ENCODE assay signal across 19 cellular contexts in the genomic region with DNA sequence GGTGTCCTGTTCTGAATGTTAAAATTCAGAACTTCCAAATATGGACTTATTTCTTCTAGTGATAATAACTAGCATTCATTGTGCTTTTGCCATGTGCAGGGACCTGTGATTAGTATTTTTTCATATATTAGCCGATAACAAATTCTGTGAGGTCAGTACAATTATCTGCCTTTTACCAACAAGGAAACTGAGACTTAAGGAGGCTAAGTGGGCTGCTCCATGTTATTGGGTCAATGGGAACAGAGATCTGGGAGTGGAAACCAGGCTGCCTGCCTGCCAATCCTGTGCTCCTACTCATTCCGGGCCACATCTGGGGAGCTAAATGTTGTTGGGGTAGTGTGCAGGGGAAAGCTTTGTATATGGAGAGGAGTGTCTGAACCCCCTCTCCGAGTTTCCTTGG. TPM values are rescaled to one million over a fixed set of nuclear protein-coding genes. Genes with fewer than 3 reads are reported as not detected.
DNase-seq lines count a peak whose midpoint lies in the region; ATAC-seq and TF ChIP-seq lines count a peak whose summit lies in the region.
"Had no signal": no experiment of that assay in that cellular context is flagged by ENCODE, and none has a peak within 500 bp of the region (broad histone marks: within the 10 kb centered on the region; RNA-seq: fewer than 3 reads in every experiment).

No MANE protein-coding gene starts in this region.

- H3K4me3 Mint-ChIP-seq in activated naive CD4-positive, alpha-beta T cell treated with anti-CD3 and anti-CD28 coated beads for 36 hours = no peak overlapping the region
- no peak overlapping the region for H3K4me3 Mint-ChIP-seq in activated naive CD4-positive, alpha-beta T cell treated with anti-CD3 and anti-CD28 coated beads, Interleukin-2, amount 10 ng/mL, durations not matched to agents 7 days and 5 days
- no peak overlapping the region for H3K4me3 Mint-ChIP-seq in stimulated activated naive CD8-positive, alpha-beta T cell treated with anti-CD3 and anti-CD28 coated beads, Interleukin-15, Interleukin-2, amounts not matched to agents 100 ng/mL and 50 ng/mL, for 24 hours
- H3K4me3 Mint-ChIP-seq in neural crest cell = peak overlapping the region; percentile 56
- H3K4me3 Mint-ChIP-seq: B cell; CD8-positive, alpha-beta T cell; GM23338; H9 had no signal

- no peaks in the 10 kb centered on the region for H3K9me3 Mint-ChIP-seq in activated naive CD4-positive, alpha-beta T cell treated with anti-CD3 and anti-CD28 coated beads for 36 hours
- no peaks in the 10 kb centered on the region for H3K9me3 Mint-ChIP-seq in activated naive CD4-positive, alpha-beta T cell treated with anti-CD3 and anti-CD28 coated beads, Interleukin-2, amount 10 ng/mL, durations not matched to agents 7 days and 5 days
- H3K9me3 Mint-ChIP-seq in stimulated activated naive CD8-positive, alpha-beta T cell treated with anti-CD3 and anti-CD28 coated beads, Interleukin-15, Interleukin-2, amounts not matched to agents 100 ng/mL and 50 ng/mL, for 24 hours = no peaks in the 10 kb centered on the region
- H3K9me3 Mint-ChIP-seq in neural crest cell = no peaks in the 10 kb centered on the region
- H3K9me3 Mint-ChIP-seq: CD4-positive, CD25-positive, alpha-beta regulatory T cell; CD8-positive, alpha-beta T cell; GM23338; H9 had no signal

- ATAC-seq in stimulated activated naive CD8-positive, alpha-beta T cell treated with anti-CD3 and anti-CD28 coated beads, Interleukin-15, Interleukin-2, amounts not matched to agents 100 U/mL and 50 U/mL, for 24 hours = no peak
- ATAC-seq in HG03432 (IDR thresholded peaks at IDR 0.05; ENCODE audit: unreplicated experiment) (no peak), HG03565 (IDR thresholded peaks at IDR 0.05; ENCODE audit: unreplicated experiment) (no peak)
- ATAC-seq: CD8-positive, alpha-beta T cell; GM23338; HCT116 had no signal

- peaks cover 45% of the 10 kb centered on the region for H3K4me1 Mint-ChIP-seq in activated naive CD4-positive, alpha-beta T cell treated with anti-CD3 and anti-CD28 coated beads for 36 hours (ENCODE audit: low read depth)
- peaks cover 51% of the 10 kb centered on the region for H3K4me1 Mint-ChIP-seq in activated naive CD4-positive, alpha-beta T cell treated with anti-CD3 and anti-CD28 coated beads, Interleukin-2, amount 10 ng/mL, durations not matched to agents 7 days and 5 days
- H3K4me1 Mint-ChIP-seq in stimulated activated naive CD8-positive, alpha-beta T cell treated with anti-CD3 and anti-CD28 coated beads, Interleukin-15, Interleukin-2, amounts not matched to agents 100 ng/mL and 50 ng/mL, for 24 hours (ENCODE audit: low read depth) = peaks cover 52% of the 10 kb centered on the region
- peaks cover 31% of the 10 kb centered on the region for H3K4me1 Mint-ChIP-seq in neural crest cell

- intact Hi-C loops in activated naive CD4-positive, alpha-beta T cell treated with anti-CD3 and anti-CD28 coated beads for 36 hours (cut with micrococcal nuclease) = no loop called here

- TF ChIP-seq CTCF in neural crest cell (conservative IDR thresholded peaks at IDR 0.05) = no peak

- CTCF ChIA-PET in activated naive CD4-positive, alpha-beta T cell treated with anti-CD3 and anti-CD28 coated beads for 36 hours (lab: Charles Lee) = no interaction called here
- CTCF ChIA-PET in activated naive CD4-positive, alpha-beta T cell treated with anti-CD3 and anti-CD28 coated beads, Interleukin-2, amount 10 ng/mL, durations not matched to agents 7 days and 5 days (lab: Charles Lee) = no interaction called here

- DNase-seq in activated naive CD4-positive, alpha-beta T cell treated with anti-CD3 and anti-CD28 coated beads for 36 hours = no peak
- DNase-seq in activated naive CD4-positive, alpha-beta T cell treated with anti-CD3 and anti-CD28 coated beads, Interleukin-2, amount 10 ng/mL, durations not matched to agents 7 days and 5 days = no peak
- no peak for DNase-seq in stimulated activated naive CD8-positive, alpha-beta T cell treated with anti-CD3 and anti-CD28 coated beads, Interleukin-15, Interleukin-2, amounts not matched to agents 100 U/mL and 50 U/mL, for 24 hours
- no peak for DNase-seq in neural crest cell (ENCODE audit: low read depth, low spot score)
- DNase-seq: CD4-positive, CD25-positive, alpha-beta regulatory T cell; CD8-positive, alpha-beta T cell; DMS153; DMS79; EL; GDM1; H9 had no signal

- H3K27ac Mint-ChIP-seq in activated naive CD4-positive, alpha-beta T cell treated with anti-CD3 and anti-CD28 coated beads for 36 hours = peak overlapping the region; percentile 2
- H3K27ac Mint-ChIP-seq in activated naive CD4-positive, alpha-beta T cell treated with anti-CD3 and anti-CD28 coated beads, Interleukin-2, amount 10 ng/mL, durations not matched to agents 7 days and 5 days = no peak overlapping the region
- H3K27ac Mint-ChIP-seq in stimulated activated naive CD8-positive, alpha-beta T cell treated with anti-CD3 and anti-CD28 coated beads, Interleukin-15, Interleukin-2, amounts not matched to agents 100 ng/mL and 50 ng/mL, for 24 hours = peak overlapping the region; percentile 31
- H3K27ac Mint-ChIP-seq in neural crest cell (ENCODE audit: unreplicated experiment) = peak overlapping the region; percentile 47
- H3K27ac Mint-ChIP-seq: B cell; CD8-positive, alpha-beta T cell; GM23338 had no signal

- H3K27me3 Mint-ChIP-seq in activated naive CD4-positive, alpha-beta T cell treated with anti-CD3 and anti-CD28 coated beads for 36 hours (ENCODE audit: low read depth) = no peaks in the 10 kb centered on the region
- no peaks in the 10 kb centered on the region for H3K27me3 Mint-ChIP-seq in activated naive CD4-positive, alpha-beta T cell treated with anti-CD3 and anti-CD28 coated beads, Interleukin-2, amount 10 ng/mL, durations not matched to agents 7 days and 5 days
- H3K27me3 Mint-ChIP-seq in stimulated activated naive CD8-positive, alpha-beta T cell treated with anti-CD3 and anti-CD28 coated beads, Interleukin-15, Interleukin-2, amounts not matched to agents 100 ng/mL and 50 ng/mL, for 24 hours = no peaks in the 10 kb centered on the region
- no peaks in the 10 kb centered on the region for H3K27me3 Mint-ChIP-seq in neural crest cell (ENCODE audit: low read depth)
- H3K27me3 Mint-ChIP-seq: B cell; CD4-positive, CD25-positive, alpha-beta regulatory T cell had no signal

- H3K36me3 Mint-ChIP-seq in activated naive CD4-positive, alpha-beta T cell treated with anti-CD3 and anti-CD28 coated beads for 36 hours (ENCODE audit: low read depth) = peaks cover 19% of the 10 kb centered on the region
- peaks cover 26% of the 10 kb centered on the region for H3K36me3 Mint-ChIP-seq in activated naive CD4-positive, alpha-beta T cell treated with anti-CD3 and anti-CD28 coated beads, Interleukin-2, amount 10 ng/mL, durations not matched to agents 7 days and 5 days
- H3K36me3 Mint-ChIP-seq in stimulated activated naive CD8-positive, alpha-beta T cell treated with anti-CD3 and anti-CD28 coated beads, Interleukin-15, Interleukin-2, amounts not matched to agents 100 ng/mL and 50 ng/mL, for 24 hours (ENCODE audit: low read depth) = peaks cover 32% of the 10 kb centered on the region
- H3K36me3 Mint-ChIP-seq in neural crest cell (ENCODE audit: low read depth) = no peaks in the 10 kb centered on the region

RNA-seq across cellular contexts. Expression of a gene that starts 3.7 kb away (rescaled TPM):
- 1 to 10 TPM; 5.8 to 7.1 TPM for total RNA-seq in activated naive CD4-positive, alpha-beta T cell treated with anti-CD3 and anti-CD28 coated beads for 36 hours
- total RNA-seq in neural crest cell = 4.6 and 5.8 TPM in 2 replicates

RNA-seq across cellular contexts. Expression of a gene that starts 13.1 kb away (rescaled TPM):
- total RNA-seq in activated naive CD4-positive, alpha-beta T cell treated with anti-CD3 and anti-CD28 coated beads for 36 hours = not detected
- total RNA-seq in neural crest cell = not detected in 2 replicates
- total RNA-seq: Caco-2; CD4-positive, CD25-positive, alpha-beta regulatory T cell; CD8-positive, alpha-beta T cell; GM23338; H4; H9 had no signal

RNA-seq across cellular contexts. Expression of a gene that starts 18.4 kb away (rescaled TPM):
- 1,000 to 10,000 TPM; 6,253 to 7,820 TPM for total RNA-seq in activated naive CD4-positive, alpha-beta T cell treated with anti-CD3 and anti-CD28 coated beads for 36 hours
- total RNA-seq in neural crest cell = 6,904 and 8,313 TPM in 2 replicates
- total RNA-seq: GM23338, H4 had no signal

RNA-seq across cellular contexts. Expression of a gene that starts 44.3 kb away (rescaled TPM):
- 10 to 100 TPM; 62.1 to 66.8 TPM for total RNA-seq in activated naive CD4-positive, alpha-beta T cell treated with anti-CD3 and anti-CD28 coated beads for 36 hours
- total RNA-seq in neural crest cell = 33.2 and 33.7 TPM in 2 replicates
